ENCODE assay signal across 8 cellular contexts in the genomic region with DNA sequence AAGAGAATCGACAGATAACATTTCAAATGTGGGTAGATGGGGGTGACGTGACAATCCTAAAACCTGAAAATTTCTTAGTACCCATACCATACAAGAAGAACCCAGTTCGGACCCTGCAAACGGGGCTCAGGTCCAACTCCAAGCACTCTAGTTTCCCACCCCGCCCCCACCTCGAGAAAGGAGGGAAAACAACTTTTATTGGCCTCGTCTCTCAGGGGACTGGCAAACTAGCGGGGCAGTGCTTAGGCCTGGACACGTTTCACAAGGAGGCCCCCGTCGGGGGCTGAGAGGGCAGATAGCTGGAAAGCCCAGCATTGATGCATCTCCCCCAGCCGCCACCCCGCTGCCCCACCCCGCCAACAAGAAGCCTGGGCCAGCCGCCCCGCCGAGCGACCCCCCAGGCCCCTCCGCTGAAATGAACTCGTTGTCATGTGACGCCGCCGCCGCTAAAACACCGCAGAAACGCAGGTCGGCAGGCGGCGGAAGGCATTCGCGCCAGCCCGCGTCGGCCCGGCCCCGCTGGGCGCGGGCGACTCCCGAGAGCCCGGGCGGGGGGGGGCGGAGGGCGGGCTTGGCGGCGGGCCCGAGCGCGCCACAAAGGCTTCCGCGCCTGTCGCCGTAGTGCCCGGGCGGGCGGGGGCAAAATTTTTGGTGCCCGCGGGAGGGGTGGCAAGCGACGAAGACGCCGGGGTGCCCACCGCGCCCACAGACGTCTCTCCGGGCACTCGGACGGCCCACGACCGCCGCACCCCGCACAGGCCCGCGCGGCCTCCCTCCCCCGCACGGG. TPM values are rescaled to one million over a fixed set of nuclear protein-coding genes. Genes with fewer than 3 reads are reported as not detected.
DNase-seq lines count a peak whose midpoint lies in the region; ATAC-seq, FAIRE-seq and TF ChIP-seq lines count a peak whose summit lies in the region.

No MANE protein-coding gene starts in this region.

- peak overlapping the region; percentile 75 for H2AFZ ChIP-seq in keratinocyte (ENCODE audit: control insufficient read depth, low read length)

- H3K4me2 ChIP-seq in keratinocyte (ENCODE audit: control insufficient read depth, extremely low read depth, insufficient read depth, low read depth, low read length), result peak overlapping the region; percentile 93

- no peak for FAIRE-seq in keratinocyte (lab: Jason Lieb, UNC)

- peaks cover 49% of the 10 kb centered on the region for H3K79me2 ChIP-seq in keratinocyte (ENCODE audit: control insufficient read depth, insufficient read depth, low read length)

- H3K9me1 ChIP-seq in keratinocyte (ENCODE audit: control insufficient read depth, extremely low read depth, insufficient read depth, low read length), result no peaks in the 10 kb centered on the region

- no peaks in the 10 kb centered on the region for H3K9me3 ChIP-seq in keratinocyte (ENCODE audit: control insufficient read depth, low read depth, low read length)

- TF ChIP-seq CTCF in GM10266 (IDR thresholded peaks at IDR 0.05; ENCODE audit: control insufficient read depth, insufficient read depth, low read depth, missing control alignments), result no peak
- TF ChIP-seq CTCF in keratinocyte (optimal IDR thresholded peaks at IDR 0.05 in 1 of 3, IDR thresholded peaks at IDR 0.05 in 1 of 3, conservative IDR thresholded peaks at IDR 0.05 in 1 of 3; ENCODE audit: extremely low read depth in 1 of 3, insufficient read depth in 2 of 3, low read length in 3 of 3), result no peak

- H3K4me1 ChIP-seq in keratinocyte (ENCODE audit: control insufficient read depth, extremely low read depth, insufficient read depth, low read length), result peaks cover 23% of the 10 kb centered on the region

- H3K4me3 ChIP-seq in keratinocyte (ENCODE audit: control insufficient read depth in 2 of 3, extremely low read depth in 1 of 3, insufficient read depth in 2 of 3, low read depth in 1 of 3, low read length in 3 of 3), result peak overlapping the region; percentile 73 to 92 (median 87)

- dilution Hi-C loops in keratinocyte (cut with MboI; ENCODE audit: extremely low pct_ligation_motif_present, low sequenced_read_pairs), result no loop called here

- H3K9ac ChIP-seq in keratinocyte (ENCODE audit: control insufficient read depth, extremely low read depth, insufficient read depth, low read length), result peak overlapping the region; percentile 94

- no peaks in the 10 kb centered on the region for H4K20me1 ChIP-seq in keratinocyte (ENCODE audit: control insufficient read depth, extremely low read depth, insufficient read depth, low read length)

- DNase-seq in GM10266 (ENCODE audit: extremely low spot score) (peak; percentile 54), NCI-H345 (lab: John Stamatoyannopoulos, UW) (peak; percentile 61), caudate nucleus (lab: John Stamatoyannopoulos, UW) (peak in 59 of 61 donors; percentile 24 to 91 (median 74)), keratinocyte (ENCODE audit: low read depth, low spot score) (no peak), mesenteric fat pad (ENCODE audit: low spot score) (no peak)
- DNase-seq in stimulated activated CD4-positive, alpha-beta T cell treated with anti-CD3 and anti-CD28 coated beads, Interleukin-15, amount 100 ng/mL, for 1 hour (ENCODE audit: low read depth in 1 of 2, low spot score in 1 of 2), result peak; percentile 46 to 54

- peak; percentile 10 for ATAC-seq in HG02973 (IDR thresholded peaks at IDR 0.05; ENCODE audit: unreplicated experiment)
- peak; percentile 4 for ATAC-seq in activated CD4-positive, CD25-positive, alpha-beta regulatory T cell treated with anti-CD3 and anti-CD28 coated beads, Interleukin-2, amount 50 U/mL, for 24 hours

- no peaks in the 10 kb centered on the region for H3K27me3 ChIP-seq in keratinocyte (ENCODE audit: control insufficient read depth, extremely low read depth, insufficient read depth, low read length)

- peak overlapping the region; percentile 99 for H3K27ac ChIP-seq in caudate nucleus (ENCODE audit: low read depth, low read length)
- peak overlapping the region; percentile 95 for H3K27ac ChIP-seq in keratinocyte (ENCODE audit: control insufficient read depth, insufficient read depth, low read length)

- no peaks in the 10 kb centered on the region for H3K36me3 ChIP-seq in keratinocyte (ENCODE audit: control insufficient read depth in 2 of 2, extremely low read depth in 1 of 2, insufficient read depth in 2 of 2, low read length in 2 of 2)

RNA-seq across cellular contexts. Expression of a gene that starts 0.7 kb away (rescaled TPM):
- 5.9 to 11.8 TPM (median 7.1 TPM) in 3 replicates for polyA plus RNA-seq in keratinocyte
- polyA plus RNA-seq in keratinocyte (2011; ENCODE audit: low read depth), result 16.5 TPM
- polyA plus RNA-seq in keratinocyte (2011; cell fraction: cytosol; rRNA removed), result 4.0 and 7.7 TPM in 2 replicates
- 7.1 and 10.2 TPM in 2 replicates for polyA plus RNA-seq in keratinocyte (2011; cell fraction: nucleus; rRNA removed)
- 6.6 and 7.9 TPM in 2 replicates for polyA plus RNA-seq in keratinocyte (2012; ENCODE audit: low replicate concordance)
- polyA minus RNA-seq in keratinocyte, result 5.1 to 21.3 TPM (median 7.5 TPM) in 3 replicates
- polyA minus RNA-seq in keratinocyte (2011; cell fraction: cytosol; rRNA and poly(A)+ RNA removed), result 8.8 TPM
- polyA minus RNA-seq in keratinocyte (2011; cell fraction: nucleus; rRNA and poly(A)+ RNA removed), result 11.5 and 21.4 TPM in 2 replicates
- total RNA-seq in mesenteric fat pad, result 41.8 TPM

Comparison
In these comparisons a context has a peak if more than half of its experiments do, and no peak if none do; other contexts are left out.
1. DNase-seq: peak in GM10266 (single experiment), NCI-H345 (single experiment), caudate nucleus (59 of 61) and stimulated activated CD4-positive, alpha-beta T cell treated with anti-CD3 and anti-CD28 coated beads, Interleukin-15, amount 100 ng/mL, for 1 hour (2 of 2); none in keratinocyte (single experiment) and mesenteric fat pad (single experiment).